Comparison of ENCODE assay signal across 8 cellular contexts in the genomic region with DNA sequence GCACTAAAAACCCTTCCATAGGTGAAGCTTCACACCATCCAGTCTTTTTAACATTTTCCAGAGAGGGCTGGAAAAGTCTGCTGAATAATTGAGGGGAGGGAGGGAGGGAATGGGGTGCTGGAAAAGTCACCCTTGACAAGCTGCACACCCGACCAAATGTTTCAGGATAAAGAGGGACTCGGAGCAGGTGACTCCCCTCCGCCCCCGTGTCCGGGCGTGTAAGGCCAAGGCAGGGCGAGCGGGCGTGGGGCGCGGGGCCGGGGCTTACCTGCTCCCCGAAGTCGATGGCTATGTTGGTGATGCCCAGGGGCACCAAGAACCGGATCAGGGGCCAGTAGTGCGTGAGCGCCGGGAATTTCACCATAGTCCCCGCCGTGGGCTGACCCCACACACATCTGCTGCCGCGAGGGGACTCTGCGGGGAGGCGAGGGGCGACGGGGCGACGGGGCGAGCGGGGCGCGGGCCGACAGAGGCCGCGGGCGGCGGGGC. TPM values are rescaled to one million over a fixed set of nuclear protein-coding genes. Genes with fewer than 3 reads are reported as not detected.
DNase-seq lines count a peak whose midpoint lies in the region; ATAC-seq and TF ChIP-seq lines count a peak whose summit lies in the region.

No MANE protein-coding gene starts in this region.

- H3K4me1 Mint-ChIP-seq in activated T-helper 1 cell treated with anti-CD3 and anti-CD28 coated beads, Interleukin-12 subunit alpha, Interleukin-12 subunit beta, Interleukin-2, Interleukin-4 antibody, amounts not matched to agents 30 ng/mL and 10 ng/mL and 1 ng/mL, durations not matched to agents 14 hours and 24 hours and 36 hours (ENCODE audit: low read depth): peaks cover 24% of the 10 kb centered on the region
- peaks cover 17% of the 10 kb centered on the region for H3K4me1 Mint-ChIP-seq in progenitor cell of endocrine pancreas (ENCODE audit: low read depth)

- peaks cover 17% of the 10 kb centered on the region for H3K27me3 Mint-ChIP-seq in activated T-helper 1 cell treated with anti-CD3 and anti-CD28 coated beads, Interleukin-12 subunit alpha, Interleukin-12 subunit beta, Interleukin-2, Interleukin-4 antibody, amounts not matched to agents 30 ng/mL and 10 ng/mL and 1 ng/mL, durations not matched to agents 14 hours and 24 hours and 36 hours (ENCODE audit: insufficient read depth)
- H3K27me3 Mint-ChIP-seq in progenitor cell of endocrine pancreas: peaks cover 24% of the 10 kb centered on the region

- TF ChIP-seq CTCF in LNCaP clone FGC (IDR thresholded peaks at IDR 0.05; ENCODE audit: control insufficient read depth, extremely low read depth, insufficient read depth) (no peak), progenitor cell of endocrine pancreas (IDR thresholded peaks at IDR 0.05; ENCODE audit: unreplicated experiment) (no peak)

- H3K9me3 Mint-ChIP-seq in activated T-helper 1 cell treated with anti-CD3 and anti-CD28 coated beads, Interleukin-12 subunit alpha, Interleukin-12 subunit beta, Interleukin-2, Interleukin-4 antibody, amounts not matched to agents 30 ng/mL and 10 ng/mL and 1 ng/mL, durations not matched to agents 14 hours and 24 hours and 36 hours: no peaks in the 10 kb centered on the region
- no peaks in the 10 kb centered on the region for H3K9me3 Mint-ChIP-seq in progenitor cell of endocrine pancreas (ENCODE audit: low read depth)

- peak; percentile 30 for ATAC-seq in GM21723 (IDR thresholded peaks at IDR 0.05; ENCODE audit: unreplicated experiment)
- ATAC-seq in GM19397 (IDR thresholded peaks at IDR 0.05; ENCODE audit: unreplicated experiment): no peak

- peak overlapping the region; percentile 97 for H3K4me3 Mint-ChIP-seq in activated T-helper 1 cell treated with anti-CD3 and anti-CD28 coated beads, Interleukin-12 subunit alpha, Interleukin-12 subunit beta, Interleukin-2, Interleukin-4 antibody, amounts not matched to agents 30 ng/mL and 10 ng/mL and 1 ng/mL, durations not matched to agents 14 hours and 24 hours and 36 hours
- H3K4me3 Mint-ChIP-seq in progenitor cell of endocrine pancreas (ENCODE audit: low read depth): peak overlapping the region; percentile 74

- DNase-seq in ELR (ENCODE audit: low read depth) (peak; percentile 42), LNCaP clone FGC (ENCODE audit: low read depth) (no peak), germinal center (ENCODE audit: low spot score) (peak; percentile 12), progenitor cell of endocrine pancreas (ENCODE audit: low spot score, unreplicated experiment) (peak; percentile 38), HPDE6-E6E7 (ENCODE audit: extremely low spot score) (no peak)
- DNase-seq in activated T-helper 1 cell treated with anti-CD3 and anti-CD28 coated beads, Interleukin-12 subunit alpha, Interleukin-12 subunit beta, Interleukin-2, Interleukin-4 antibody, amounts not matched to agents 30 ng/mL and 10 ng/mL and 1 ng/mL, durations not matched to agents 14 hours and 24 hours and 36 hours (ENCODE audit: low spot score): peak; percentile 9

- H3K4me3 ChIP-seq in LNCaP clone FGC (ENCODE audit: low read depth, low read length): peak overlapping the region; percentile 81

- intact Hi-C loops in activated T-helper 1 cell treated with anti-CD3 and anti-CD28 coated beads, Interleukin-12 subunit alpha, Interleukin-12 subunit beta, Interleukin-2, Interleukin-4 antibody, amounts not matched to agents 30 ng/mL and 10 ng/mL and 1 ng/mL, durations not matched to agents 14 hours and 24 hours and 36 hours (cut with micrococcal nuclease): loop anchor here (1.0 to 10.0 kb wide), 6 partner anchors 55 to 726 kb away; partner anchors contain the start of genes OTULIN and TRIO

- peaks cover 9% of the 10 kb centered on the region for H3K36me3 Mint-ChIP-seq in activated T-helper 1 cell treated with anti-CD3 and anti-CD28 coated beads, Interleukin-12 subunit alpha, Interleukin-12 subunit beta, Interleukin-2, Interleukin-4 antibody, amounts not matched to agents 30 ng/mL and 10 ng/mL and 1 ng/mL, durations not matched to agents 14 hours and 24 hours and 36 hours (ENCODE audit: low read depth)
- H3K36me3 Mint-ChIP-seq in progenitor cell of endocrine pancreas (ENCODE audit: insufficient read depth): no peaks in the 10 kb centered on the region

- H3K27ac Mint-ChIP-seq in activated T-helper 1 cell treated with anti-CD3 and anti-CD28 coated beads, Interleukin-12 subunit alpha, Interleukin-12 subunit beta, Interleukin-2, Interleukin-4 antibody, amounts not matched to agents 30 ng/mL and 10 ng/mL and 1 ng/mL, durations not matched to agents 14 hours and 24 hours and 36 hours: peak overlapping the region; percentile 23
- H3K27ac Mint-ChIP-seq in progenitor cell of endocrine pancreas: peak overlapping the region; percentile 88

RNA-seq across cellular contexts. Expression of gene ANKH, which starts 0.5 kb away (rescaled TPM):
- total RNA-seq in activated T-helper 1 cell treated with anti-CD3 and anti-CD28 coated beads, Interleukin-12 subunit alpha, Interleukin-12 subunit beta, Interleukin-2, Interleukin-4 antibody, amounts not matched to agents 30 ng/mL and 10 ng/mL and 1 ng/mL, durations not matched to agents 14 hours and 24 hours and 36 hours: 34.2 and 35.6 TPM in 2 replicates
- 29.9 and 32.6 TPM in 2 replicates for total RNA-seq in progenitor cell of endocrine pancreas

Comparison
In these comparisons a context has a peak if more than half of its experiments do, and no peak if none do; other contexts are left out.
1. DNase-seq: peak in ELR (single experiment), activated T-helper 1 cell treated with anti-CD3 and anti-CD28 coated beads, Interleukin-12 subunit alpha, Interleukin-12 subunit beta, Interleukin-2, Interleukin-4 antibody, amounts not matched to agents 30 ng/mL and 10 ng/mL and 1 ng/mL, durations not matched to agents 14 hours and 24 hours and 36 hours (single experiment), germinal center (single experiment) and progenitor cell of endocrine pancreas (single experiment); none in LNCaP clone FGC (single experiment) and HPDE6-E6E7 (single experiment).